1 cellular context compared by ENCODE assay signal in the genomic region with DNA sequence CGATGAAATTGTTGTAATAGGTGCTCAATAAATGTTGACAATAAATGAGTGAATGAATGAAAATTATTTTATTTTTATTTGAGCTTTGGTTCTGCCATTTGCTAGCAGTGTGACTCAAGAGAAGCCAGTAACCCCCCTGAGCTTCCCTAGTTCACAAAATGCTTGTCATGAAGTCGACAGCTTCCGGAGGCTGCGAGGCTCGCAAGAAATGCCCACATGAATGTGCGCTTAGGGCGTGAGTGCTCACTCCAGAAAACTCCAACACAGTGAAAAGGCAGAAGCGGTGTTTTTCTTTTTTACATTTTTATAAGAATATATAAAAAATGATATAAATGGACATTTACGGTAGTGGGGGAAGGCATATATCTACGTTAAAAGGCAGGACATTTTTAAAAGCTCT.
TF ChIP-seq lines count a peak whose summit lies in the region.

No MANE protein-coding gene starts in this region.

TF ChIP-seq in H1, 55 proteins besides CTCF, POLR2A, EP300 and RAD21:
- TF ChIP-seq CEBPB (IDR thresholded peaks at IDR 0.05; ENCODE audit: low read depth, low read length) (no peak), CBX8 (IDR thresholded peaks at IDR 0.05; ENCODE audit: borderline replicate concordance, low read depth, low read length) (no peak; the same call in 1 of the 2 replicates), TCF12 (IDR thresholded peaks at IDR 0.05; ENCODE audit: low read depth, low read length) (no peak), SRF (IDR thresholded peaks at IDR 0.05; ENCODE audit: low read depth, low read length) (no peak), NRF1 (IDR thresholded peaks at IDR 0.05; ENCODE audit: low read depth, low read length) (no peak), RXRA (IDR thresholded peaks at IDR 0.05; ENCODE audit: insufficient read depth, low read depth, low read length) (no peak)
